In the genomic region with DNA sequence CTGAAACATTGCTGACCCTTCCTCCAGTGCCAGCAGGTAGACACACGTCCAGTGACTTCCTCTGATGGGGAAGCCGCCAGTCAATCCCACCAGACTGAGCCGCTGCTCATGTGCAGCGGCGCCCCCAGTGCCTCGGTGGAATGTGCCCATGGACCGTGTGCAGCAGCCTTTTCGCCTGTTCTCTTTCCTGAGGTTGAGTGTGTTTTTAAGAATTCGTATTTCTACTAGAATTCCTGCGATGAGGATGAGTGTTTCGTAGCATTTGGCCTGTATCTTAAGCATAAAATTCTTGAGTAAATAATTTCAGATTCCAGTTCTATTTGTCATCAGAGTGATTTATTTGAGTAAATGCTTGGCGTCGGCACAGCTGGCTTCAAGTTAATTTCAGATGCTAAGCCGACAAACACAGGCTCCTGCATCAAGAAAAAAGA, we compare ENCODE assay signal across 13 cellular contexts. TPM values are rescaled to one million over a fixed set of nuclear protein-coding genes. Genes with fewer than 3 reads are reported as not detected.
DNase-seq lines count a peak whose midpoint lies in the region; ATAC-seq and TF ChIP-seq lines count a peak whose summit lies in the region.
"Had no signal": no experiment of that assay in that cellular context is flagged by ENCODE, and none has a peak within 500 bp of the region (broad histone marks: within the 10 kb centered on the region; RNA-seq: fewer than 3 reads in every experiment).

No MANE protein-coding gene starts in this region.

- no peak overlapping the region for H3K18ac ChIP-seq in mesendoderm (ENCODE audit: low read length)

- no peaks in the 10 kb centered on the region for H3K27me3 ChIP-seq in Caco-2 (replicated peaks; ENCODE audit: control insufficient read depth, insufficient read depth, low read length)
- no peaks in the 10 kb centered on the region for H3K27me3 ChIP-seq in mesendoderm (ENCODE audit: insufficient read depth, low read length, poor library complexity)

- H3K9me3 ChIP-seq in Caco-2: no peaks in the 10 kb centered on the region
- H3K9me3 ChIP-seq: left ventricle myocardium inferior had no signal

- TF ChIP-seq CTCF in Caco-2 (IDR thresholded peaks at IDR 0.05; ENCODE audit: insufficient read depth in 1 of 2, low read depth in 1 of 2, low read length in 1 of 2, severe bottlenecking in 1 of 2, unreplicated experiment in 1 of 2) (no peak), RWPE1 (conservative IDR thresholded peaks at IDR 0.05; ENCODE audit: low read depth) (no peak)

- no peak overlapping the region for H3K4me3 ChIP-seq in Caco-2 (ENCODE audit: low read depth, low read length)
- no peak overlapping the region for H3K4me3 ChIP-seq in mesendoderm (ENCODE audit: low read length)
- H3K4me3 ChIP-seq: left ventricle myocardium inferior, skin epidermis had no signal

- H3K4me1 Mint-ChIP-seq in Caco-2 (ENCODE audit: low read depth, unreplicated experiment): peaks cover 7% of the 10 kb centered on the region
- H3K4me1 Mint-ChIP-seq: activated B cell treated with CpG ODN at 0.5 μM for 24 hours; activated T-helper 17 cell treated with anti-CD3 and anti-CD28 coated beads, Interleukin-2, amount 50 U/mL, for 72 hours had no signal

- no peak overlapping the region for H4K5ac ChIP-seq in mesendoderm (ENCODE audit: low read length)

- no peak for ATAC-seq in HG03378 (IDR thresholded peaks at IDR 0.05; ENCODE audit: unreplicated experiment)
- ATAC-seq: activated T-helper 17 cell treated with anti-CD3 and anti-CD28 coated beads, Interleukin-2, amount 50 U/mL, for 72 hours had no signal

- H3K56ac ChIP-seq in mesendoderm (ENCODE audit: low read length): no peak overlapping the region

- peak overlapping the region; percentile 15 for H3K27ac Mint-ChIP-seq in Caco-2 (ENCODE audit: unreplicated experiment)
- H3K27ac Mint-ChIP-seq: activated B cell treated with CpG ODN at 0.5 μM for 24 hours had no signal

- peak overlapping the region; percentile 97 for H3K27ac ChIP-seq in RWPE1
- H3K27ac ChIP-seq in mesendoderm (ENCODE audit: low read depth, low read length): no peak overlapping the region
- H3K27ac ChIP-seq: left ventricle myocardium inferior, skin epidermis had no signal

- POLR2A ChIA-PET in Caco-2 (lab: Charles Lee) (no interaction called here), RWPE1 (lab: Yijun Ruan, JAX; ENCODE audit: low non-redundant PET) (interaction anchor here (1.4 kb wide), 1 partner anchor 46 kb away, joined by 3 read pairs; no protein-coding TSS in a partner anchor)

- H3K79me2 ChIP-seq in mesendoderm (ENCODE audit: control insufficient read depth, insufficient read depth, low read length): no peaks in the 10 kb centered on the region

- H2BK120ac ChIP-seq in mesendoderm (ENCODE audit: low read depth, low read length): no peak overlapping the region

- H3K36me3 ChIP-seq in Caco-2 (ENCODE audit: control insufficient read depth, insufficient read depth, low read length): peaks cover 10% of the 10 kb centered on the region
- peaks cover 17% of the 10 kb centered on the region for H3K36me3 ChIP-seq in mesendoderm (ENCODE audit: control insufficient read depth, insufficient read depth, low read length)

- no peak overlapping the region for H4K8ac ChIP-seq in mesendoderm (ENCODE audit: low read depth, low read length)

- H3K4ac ChIP-seq in mesendoderm (ENCODE audit: low read depth, low read length): no peak overlapping the region

- peaks cover 4% of the 10 kb centered on the region for H3K79me1 ChIP-seq in mesendoderm (ENCODE audit: low read length)

- no peaks in the 10 kb centered on the region for H3K9me3 Mint-ChIP-seq in Caco-2 (ENCODE audit: unreplicated experiment)
- H3K9me3 Mint-ChIP-seq: activated B cell treated with CpG ODN at 0.5 μM for 24 hours; activated T-helper 17 cell treated with anti-CD3 and anti-CD28 coated beads, Interleukin-2, amount 50 U/mL, for 72 hours had no signal

- no peaks in the 10 kb centered on the region for H3K4me1 ChIP-seq in Caco-2
- no peaks in the 10 kb centered on the region for H3K4me1 ChIP-seq in mesendoderm (ENCODE audit: control insufficient read depth, low read depth, low read length)

- WGBS in mesendoderm (ENCODE audit: extremely low coverage, insufficient coverage, low lambda C conversion rate): no CpG with 5 or more reads among the region's 14 CpGs

- no peak overlapping the region for H3K4me2 ChIP-seq in mesendoderm (ENCODE audit: low read length)

- peaks cover 87% of the 10 kb centered on the region for H3K36me3 Mint-ChIP-seq in Caco-2 (ENCODE audit: insufficient read depth, unreplicated experiment)

- H2BK5ac ChIP-seq in mesendoderm (ENCODE audit: low read length): no peak overlapping the region

- BruUV-seq in Caco-2 (replicated peaks; lab: Mats Ljungman, UMichigan): no TSS peak

- DNase-seq in Caco-2 (no peak), RWPE1 (ENCODE audit: low spot score) (peak; percentile 85), fibroblast of gingiva (ENCODE audit: low read depth) (peak; percentile 83), renal cortical epithelial cell (ENCODE audit: low read depth) (peak; percentile 40), mesendoderm (no peak), activated T-cell treated with anti-CD3 and anti-CD28 coated beads for 4 hours (no peak)
- no peak for DNase-seq in activated T-cell treated with anti-CD3 and anti-CD28 coated beads, Interleukin-2, amount 50 U/mL, for 1 hour
- DNase-seq: activated B cell treated with CpG ODN at 0.5 μM for 24 hours, left ventricle myocardium inferior, NCI-H1105 treated with DMSO at 0.1 percent for 48 hours had no signal

- no peaks in the 10 kb centered on the region for H3K27me3 Mint-ChIP-seq in Caco-2 (ENCODE audit: insufficient read depth, unreplicated experiment)
- H3K27me3 Mint-ChIP-seq: activated B cell treated with CpG ODN at 0.5 μM for 24 hours; activated T-helper 17 cell treated with anti-CD3 and anti-CD28 coated beads, Interleukin-2, amount 50 U/mL, for 72 hours had no signal

- no peak overlapping the region for H3K23ac ChIP-seq in mesendoderm (ENCODE audit: low read length)

- CTCF ChIA-PET in Caco-2 (lab: Charles Lee) (no interaction called here), RWPE1 (lab: Yijun Ruan, JAX) (no interaction called here)

- no peak overlapping the region for H2BK15ac ChIP-seq in mesendoderm (replicated peaks; ENCODE audit: low read depth)

- H3K9ac ChIP-seq in mesendoderm (ENCODE audit: low read length): no peak overlapping the region

- no peak overlapping the region for H3K4me3 Mint-ChIP-seq in Caco-2 (ENCODE audit: unreplicated experiment)
- H3K4me3 Mint-ChIP-seq: activated B cell treated with CpG ODN at 0.5 μM for 24 hours; activated T-helper 17 cell treated with anti-CD3 and anti-CD28 coated beads, Interleukin-2, amount 50 U/mL, for 72 hours had no signal

- intact Hi-C loops in Caco-2 (cut with micrococcal nuclease; ENCODE audit: unreplicated experiment): no loop called here

- H2AK5ac ChIP-seq in mesendoderm (ENCODE audit: low read length): no peak overlapping the region

RNA-seq across cellular contexts. Expression of gene BNIP3, which starts 35.4 kb away (rescaled TPM):
- 16.5 and 18.4 TPM in 2 replicates for total RNA-seq in Caco-2 (2022)
- total RNA-seq in renal cortical epithelial cell: 141 and 278 TPM in 2 replicates
- polyA plus RNA-seq in mesendoderm (2013, experiment 1 of 2): 10.7 TPM
- 10.4 TPM for polyA plus RNA-seq in mesendoderm (2013, experiment 2 of 2)

RNA-seq across cellular contexts. Expression of gene PPP2R2D, which starts 45.5 kb away (rescaled TPM):
- total RNA-seq in Caco-2 (2022): 34.4 and 39.8 TPM in 2 replicates
- total RNA-seq in renal cortical epithelial cell: 36.8 and 54.6 TPM in 2 replicates
- 28.9 TPM for polyA plus RNA-seq in mesendoderm (2013, experiment 1 of 2)
- 30.4 TPM for polyA plus RNA-seq in mesendoderm (2013, experiment 2 of 2)

Comparison
In these comparisons a context has a peak if more than half of its experiments do, and no peak if none do; other contexts are left out.
1. DNase-seq: peak in RWPE1 (single experiment), fibroblast of gingiva (single experiment) and renal cortical epithelial cell (single experiment); none in Caco-2 (0 of 2), mesendoderm (single experiment), activated T-cell treated with anti-CD3 and anti-CD28 coated beads, Interleukin-2, amount 50 U/mL, for 1 hour (single experiment) and activated T-cell treated with anti-CD3 and anti-CD28 coated beads for 4 hours (single experiment).